In genomic region chr1:205775717-205776056, GRCh38 we compare ENCODE assay signal across 1 cellular context.
TF ChIP-seq lines count a peak whose summit lies in the region.

No MANE protein-coding gene starts in this region.

TF ChIP-seq in HepG2, 621 proteins besides CTCF, POLR2A, EP300 and RAD21:
- TF ChIP-seq ZNF256 (CRISPR knock-in tag; conservative IDR thresholded peaks at IDR 0.05) (no peak), CEBPB (IDR thresholded peaks at IDR 0.05; ENCODE audit: borderline replicate concordance, low read depth, low read length) (peak; percentile 10; the same call in 1 of the 2 replicates), ZNF639 (CRISPR knock-in tag; conservative IDR thresholded peaks at IDR 0.05) (0 out of 2 replicates have a peak, but pooled peaks have one; percentile 0), MAFK (conservative IDR thresholded peaks at IDR 0.05 in 1 of 2, IDR thresholded peaks at IDR 0.05 in 1 of 2; ENCODE audit: low read length in 2 of 2) (no peak), RERE (CRISPR knock-in tag; IDR thresholded peaks at IDR 0.05; ENCODE audit: low read depth) (no peak), SP140L (CRISPR knock-in tag; IDR thresholded peaks at IDR 0.05; ENCODE audit: borderline replicate concordance) (no peak)
- TF ChIP-seq, protein P1, sequence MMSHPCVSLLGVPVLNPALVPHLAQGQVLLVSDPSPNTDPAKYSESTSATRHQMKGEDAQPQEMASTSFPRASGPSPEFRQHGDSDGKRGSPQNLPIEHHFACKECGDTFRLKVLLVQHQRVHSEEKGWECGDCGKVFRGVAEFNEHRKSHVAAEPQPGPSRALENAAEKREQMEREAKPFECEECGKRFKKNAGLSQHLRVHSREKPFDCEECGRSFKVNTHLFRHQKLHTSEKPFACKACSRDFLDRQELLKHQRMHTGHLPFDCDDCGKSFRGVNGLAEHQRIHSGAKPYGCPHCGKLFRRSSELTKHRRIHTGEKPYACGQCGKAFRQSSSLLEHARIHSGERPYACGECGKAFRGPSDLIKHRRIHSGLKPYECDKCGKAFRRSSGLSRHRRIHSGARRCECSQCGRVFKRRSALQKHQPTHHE (CRISPR knock-in tag; IDR thresholded peaks at IDR 0.05; ENCODE audit: borderline replicate concordance), result no peak
TF ChIP-seq in HepG2: peak in this region for 2.
